ENCODE assay signal across 8 cellular contexts in the genomic region with DNA sequence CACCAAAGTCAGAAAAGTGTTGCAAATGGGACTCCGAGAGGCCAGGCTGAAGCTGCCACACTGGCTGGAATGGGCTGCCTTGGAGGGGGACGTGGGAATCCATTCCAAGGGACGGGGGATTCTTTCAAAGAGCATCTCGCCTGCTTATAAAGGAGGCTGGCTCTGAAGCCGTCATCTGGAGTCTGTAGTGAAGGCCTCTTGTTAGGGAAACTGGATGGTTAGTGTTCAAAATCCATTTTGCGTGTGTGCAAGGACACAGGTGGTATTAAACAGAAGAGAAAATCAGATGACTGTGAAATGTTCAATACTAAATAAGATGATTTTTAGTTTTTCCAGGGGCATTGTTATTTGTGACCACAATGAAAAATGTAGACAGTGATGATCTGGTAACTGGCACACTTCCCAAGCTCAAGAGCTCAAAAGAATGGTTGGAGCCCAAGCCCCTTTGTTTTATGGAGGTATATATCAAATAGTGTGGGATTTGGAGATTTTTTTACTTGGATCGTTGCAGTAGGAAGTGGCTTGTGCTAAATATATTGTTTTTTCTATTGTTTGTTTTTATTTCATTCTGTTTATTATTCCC. TPM values are rescaled to one million over a fixed set of nuclear protein-coding genes. Genes with fewer than 3 reads are reported as not detected.
A peak's percentile ranks its signal among the peaks of the same experiment; 100 is the strongest.
DNase-seq lines count a peak whose midpoint lies in the region; ATAC-seq and TF ChIP-seq lines count a peak whose summit lies in the region.

No MANE protein-coding gene starts in this region.

- H3K27ac ChIP-seq in brain microvascular endothelial cell (peak overlapping the region; percentile 71), urinary bladder (ENCODE audit: low read depth) (peak overlapping the region; percentile 93)

- H3K4me1 ChIP-seq in ES-I3 (ENCODE audit: insufficient read depth, low read length) (no peaks in the 10 kb centered on the region), urinary bladder (ENCODE audit: insufficient read depth) (no peaks in the 10 kb centered on the region)

- H3K27me3 ChIP-seq in brain microvascular endothelial cell (replicated peaks) = no peaks in the 10 kb centered on the region

- 9% methylated on average over 7 of the region's 7 CpGs for WGBS in urinary bladder

- peak; percentile 6 for ATAC-seq in GM21619 (IDR thresholded peaks at IDR 0.05; ENCODE audit: unreplicated experiment)

- no peaks in the 10 kb centered on the region for H3K9me3 ChIP-seq in ES-I3 (ENCODE audit: control insufficient read depth, insufficient read depth, low read length)

- in situ Hi-C loops in brain microvascular endothelial cell (cut with HindIII; ENCODE audit: low pct_ligation_motif_present, low sequenced_read_pairs) = no loop called here

- TF ChIP-seq CTCF in brain microvascular endothelial cell (IDR thresholded peaks at IDR 0.05; ENCODE audit: low read depth, low read length, missing control alignments) (no peak), GM20000 (IDR thresholded peaks at IDR 0.05; ENCODE audit: extremely low read depth, missing control alignments) (no peak)

- DNase-seq in NCI-H1092 (lab: John Stamatoyannopoulos, UW) = peak; percentile 26
- DNase-seq in brain microvascular endothelial cell = peak; percentile 30
- peak; percentile 45 to 51 for DNase-seq in lung microvascular endothelial cell (ENCODE audit: low read depth in 2 of 2)
- DNase-seq in GM20000 (ENCODE audit: low spot score) = no peak
- DNase-seq in activated CD4-positive, CD25-positive, alpha-beta regulatory T cell (lab: John Stamatoyannopoulos, UW) = no peak

- H3K36me3 ChIP-seq in ES-I3 (ENCODE audit: insufficient read depth, low read length) (no peaks in the 10 kb centered on the region), brain microvascular endothelial cell (replicated peaks) (no peaks in the 10 kb centered on the region), urinary bladder (ENCODE audit: insufficient read depth) (no peaks in the 10 kb centered on the region)

- H3K4me3 ChIP-seq in brain microvascular endothelial cell (ENCODE audit: low read depth, low read length) (peak overlapping the region; percentile 88), urinary bladder (ENCODE audit: low read depth, low read length) (peak overlapping the region; percentile 66)

- peak overlapping the region; percentile 90 for H3K9ac ChIP-seq in ES-I3 (ENCODE audit: low read depth, low read length)

RNA-seq across cellular contexts. Expression of a gene that starts 0.8 kb away (rescaled TPM):
- 2.4 and 8.3 TPM in 2 replicates for total RNA-seq in lung microvascular endothelial cell
- 61.8 TPM for total RNA-seq in urinary bladder
- 13.8 TPM for polyA plus RNA-seq in urinary bladder

RNA-seq across cellular contexts. Expression of a gene that starts 1.0 kb away (rescaled TPM):
- total RNA-seq in lung microvascular endothelial cell = under 0.01 and 0.20 TPM in 2 replicates
- total RNA-seq in urinary bladder = 1.4 TPM
- polyA plus RNA-seq in urinary bladder = 0.58 TPM

RNA-seq across cellular contexts. Expression of a gene that starts 39.5 kb away (rescaled TPM):
- 45.4 and 73.2 TPM in 2 replicates for total RNA-seq in lung microvascular endothelial cell
- total RNA-seq in urinary bladder = 28.6 TPM
- 16.9 TPM for polyA plus RNA-seq in urinary bladder

RNA-seq across cellular contexts. Expression of a gene that starts 48.0 kb away (rescaled TPM):
- total RNA-seq in lung microvascular endothelial cell (111 and 121 TPM in 2 replicates), urinary bladder (139 TPM)
- 121 TPM for polyA plus RNA-seq in urinary bladder

RNA-seq across cellular contexts. Expression of a gene that starts 50.8 kb away (rescaled TPM):
- under 0.01 and 0.20 TPM in 2 replicates for total RNA-seq in lung microvascular endothelial cell
- total RNA-seq in urinary bladder = 1.0 TPM
- polyA plus RNA-seq in urinary bladder = 0.70 TPM

Comparison
In these comparisons a context has a peak if more than half of its experiments do, and no peak if none do; other contexts are left out.
1. DNase-seq: peak in NCI-H1092 (single experiment), brain microvascular endothelial cell (single experiment) and lung microvascular endothelial cell (2 of 2); none in GM20000 (single experiment) and activated CD4-positive, CD25-positive, alpha-beta regulatory T cell (0 of 4).